Comparison of ENCODE assay signal across 17 cellular contexts in genomic region chr1:233679598-233679997, GRCh38.
DNase-seq lines count a peak whose midpoint lies in the region; ATAC-seq, FAIRE-seq and TF ChIP-seq lines count a peak whose summit lies in the region.
"Had no signal": no experiment of that assay in that cellular context is flagged by ENCODE, and none has a peak within 500 bp of the region (broad histone marks: within the 10 kb centered on the region; RNA-seq: fewer than 3 reads in every experiment).

No MANE protein-coding gene starts in this region.

- H3K36me3 Mint-ChIP-seq in stimulated activated effector memory CD8-positive, alpha-beta T cell treated with anti-CD3 and anti-CD28 coated beads, Interleukin-12 subunit alpha, Interleukin-12 subunit beta, amount 100 ng/mL, for 72 hours, result no peaks in the 10 kb centered on the region
- H3K36me3 Mint-ChIP-seq: CD4-positive, alpha-beta memory T cell had no signal

- H3K4me2 ChIP-seq in PC-3 (ENCODE audit: low read length), result peak overlapping the region; percentile 12; the same call in 1 of the 2 replicates

- intact Hi-C loops in PC-3 (cut with micrococcal nuclease) (loop anchor here (2.0 to 5.0 kb wide), 3 partner anchors 65 to 237 kb away; partner anchors contain the start of gene KCNK1), lower leg skin (cut with DNase I; ENCODE audit: low total_unique reads) (no loop called here)

- H3K9ac ChIP-seq in PC-3 (ENCODE audit: low read length) (no peak overlapping the region), iPS-20b (ENCODE audit: low read depth, low read length) (peak overlapping the region; percentile 9; the same call in 1 of the 2 replicates)

- BruUV-seq in PC-3 (replicated peaks; lab: Mats Ljungman, UMichigan), result TSS peak; percentile 18

- H3K4me3 Mint-ChIP-seq in stimulated activated effector memory CD8-positive, alpha-beta T cell treated with anti-CD3 and anti-CD28 coated beads, Interleukin-12 subunit alpha, Interleukin-12 subunit beta, amount 100 ng/mL, for 72 hours, result no peak overlapping the region
- H3K4me3 Mint-ChIP-seq: B cell; CD4-positive, alpha-beta memory T cell had no signal

- no peaks in the 10 kb centered on the region; the same call in 1 of the 2 replicates for H3K36me3 ChIP-seq in H7 (replicated peaks; ENCODE audit: control insufficient read depth, insufficient read depth, low read length)
- H3K36me3 ChIP-seq in PC-3 (ENCODE audit: low read depth, low read length), result no peaks in the 10 kb centered on the region; the same call in 1 of the 2 replicates
- H3K36me3 ChIP-seq in iPS-20b (ENCODE audit: insufficient read depth, low read depth, low read length), result no peaks in the 10 kb centered on the region

- 74 to 79% methylated on average over 6 of the region's 6 CpGs for WGBS in lower leg skin, 2 donors

- no peaks in the 10 kb centered on the region for H3K4me1 Mint-ChIP-seq in stimulated activated effector memory CD8-positive, alpha-beta T cell treated with anti-CD3 and anti-CD28 coated beads, Interleukin-12 subunit alpha, Interleukin-12 subunit beta, amount 100 ng/mL, for 72 hours
- H3K4me1 Mint-ChIP-seq: B cell; CD4-positive, alpha-beta memory T cell had no signal

- no peaks in the 10 kb centered on the region for H3K27me3 ChIP-seq in H7 (ENCODE audit: control insufficient read depth, insufficient read depth, low read length)
- no peaks in the 10 kb centered on the region for H3K27me3 ChIP-seq in PC-3 (ENCODE audit: low read length)
- no peaks in the 10 kb centered on the region for H3K27me3 ChIP-seq in iPS-20b (ENCODE audit: insufficient read depth, low read length)

- H3K9me3 Mint-ChIP-seq in stimulated activated effector memory CD8-positive, alpha-beta T cell treated with anti-CD3 and anti-CD28 coated beads, Interleukin-12 subunit alpha, Interleukin-12 subunit beta, amount 100 ng/mL, for 72 hours, result no peaks in the 10 kb centered on the region

- FAIRE-seq in D721Med (lab: Jason Lieb, UNC), result peak; percentile 25

- H2AFZ ChIP-seq in PC-3 (ENCODE audit: low read length), result no peak overlapping the region

- no peak overlapping the region for H3K27ac Mint-ChIP-seq in stimulated activated effector memory CD8-positive, alpha-beta T cell treated with anti-CD3 and anti-CD28 coated beads, Interleukin-12 subunit alpha, Interleukin-12 subunit beta, amount 100 ng/mL, for 72 hours
- H3K27ac Mint-ChIP-seq: B cell; CD4-positive, alpha-beta memory T cell had no signal

- H3K4me3 ChIP-seq in H7 (ENCODE audit: insufficient read depth, low read depth, low read length) (no peak overlapping the region), PC-3 (ENCODE audit: low read length) (no peak overlapping the region), iPS-20b (ENCODE audit: low read length) (peak overlapping the region; percentile 45), lower leg skin (ENCODE audit: low read depth, poor library complexity, severe bottlenecking) (no peak overlapping the region)

- DNase-seq in D721Med (ENCODE audit: insufficient read length, low spot score) (no peak), H7 (peak; percentile 19), PC-3 (no peak), KG1 (lab: John Stamatoyannopoulos, UW) (no peak), HPDE6-E6E7 (ENCODE audit: extremely low spot score) (no peak), lower leg skin (ENCODE audit: low spot score in 2 of 2) (no peak)
- no peak for DNase-seq in stimulated activated effector memory CD8-positive, alpha-beta T cell treated with anti-CD3 and anti-CD28 coated beads, Interleukin-12 subunit alpha, Interleukin-12 subunit beta, amount 100 ng/mL, for 72 hours (ENCODE audit: low spot score in 2 of 2)
- DNase-seq: ACHN; C1 segment of cervical spinal cord; CD4-positive, alpha-beta memory T cell; DND-41; IMR-90; KBM-7 had no signal

- 0 out of 2 replicates have a peak, but pooled peaks cover 4% of the 10 kb centered on the region for H3K79me2 ChIP-seq in PC-3 (ENCODE audit: low read length)

- H3K9me3 ChIP-seq in PC-3 (ENCODE audit: low read length) (no peaks in the 10 kb centered on the region), iPS-20b (ENCODE audit: insufficient read depth, low read depth, low read length) (no peaks in the 10 kb centered on the region)

- TF ChIP-seq CTCF in D721Med (IDR thresholded peaks at IDR 0.05; ENCODE audit: insufficient read depth, missing control alignments) (no peak), PC-3 (conservative IDR thresholded peaks at IDR 0.05; ENCODE audit: low read depth, low read length) (no peak), lower leg skin (IDR thresholded peaks at IDR 0.05) (no peak)

- CTCF ChIA-PET in PC-3 (lab: Charles Lee), result interaction anchor here (0.5 kb wide), 1 partner anchor 44 kb away, joined by 3 read pairs; no protein-coding TSS in a partner anchor

- H3K27ac ChIP-seq in PC-3 (ENCODE audit: low read length) (peak overlapping the region; percentile 10), iPS-20b (ENCODE audit: low read length) (peak overlapping the region; percentile 41)
- H3K27ac ChIP-seq: HL-60 had no signal

- no peaks in the 10 kb centered on the region for H3F3A ChIP-seq in PC-3 (ENCODE audit: low read length, unreplicated experiment)

- ATAC-seq in PC-3, result no peak
- ATAC-seq in stimulated activated effector memory CD8-positive, alpha-beta T cell treated with anti-CD3 and anti-CD28 coated beads, Interleukin-12 subunit alpha, Interleukin-12 subunit beta, amount 100 ng/mL, for 72 hours, result no peak
- ATAC-seq: HCT116 had no signal

- POLR2A ChIA-PET in PC-3 (lab: Charles Lee; ENCODE audit: unreplicated experiment), result interaction anchor here (0.6 kb wide), 2 partner anchors 57 to 866 kb away, joined by 3 to 4 read pairs; no protein-coding TSS in a partner anchor

- no peaks in the 10 kb centered on the region for H3K9me2 ChIP-seq in PC-3 (replicated peaks; ENCODE audit: low read length)

- TF ChIP-seq POLR2A in lower leg skin (IDR thresholded peaks at IDR 0.05), result no peak

- no peaks in the 10 kb centered on the region for H4K20me1 ChIP-seq in PC-3 (ENCODE audit: low read length)

- H3K4me1 ChIP-seq in PC-3 (ENCODE audit: insufficient read depth, low read length) (peaks cover 29% of the 10 kb centered on the region), iPS-20b (ENCODE audit: insufficient read depth, low read length) (peaks cover 23% of the 10 kb centered on the region)
